In the genomic region with DNA sequence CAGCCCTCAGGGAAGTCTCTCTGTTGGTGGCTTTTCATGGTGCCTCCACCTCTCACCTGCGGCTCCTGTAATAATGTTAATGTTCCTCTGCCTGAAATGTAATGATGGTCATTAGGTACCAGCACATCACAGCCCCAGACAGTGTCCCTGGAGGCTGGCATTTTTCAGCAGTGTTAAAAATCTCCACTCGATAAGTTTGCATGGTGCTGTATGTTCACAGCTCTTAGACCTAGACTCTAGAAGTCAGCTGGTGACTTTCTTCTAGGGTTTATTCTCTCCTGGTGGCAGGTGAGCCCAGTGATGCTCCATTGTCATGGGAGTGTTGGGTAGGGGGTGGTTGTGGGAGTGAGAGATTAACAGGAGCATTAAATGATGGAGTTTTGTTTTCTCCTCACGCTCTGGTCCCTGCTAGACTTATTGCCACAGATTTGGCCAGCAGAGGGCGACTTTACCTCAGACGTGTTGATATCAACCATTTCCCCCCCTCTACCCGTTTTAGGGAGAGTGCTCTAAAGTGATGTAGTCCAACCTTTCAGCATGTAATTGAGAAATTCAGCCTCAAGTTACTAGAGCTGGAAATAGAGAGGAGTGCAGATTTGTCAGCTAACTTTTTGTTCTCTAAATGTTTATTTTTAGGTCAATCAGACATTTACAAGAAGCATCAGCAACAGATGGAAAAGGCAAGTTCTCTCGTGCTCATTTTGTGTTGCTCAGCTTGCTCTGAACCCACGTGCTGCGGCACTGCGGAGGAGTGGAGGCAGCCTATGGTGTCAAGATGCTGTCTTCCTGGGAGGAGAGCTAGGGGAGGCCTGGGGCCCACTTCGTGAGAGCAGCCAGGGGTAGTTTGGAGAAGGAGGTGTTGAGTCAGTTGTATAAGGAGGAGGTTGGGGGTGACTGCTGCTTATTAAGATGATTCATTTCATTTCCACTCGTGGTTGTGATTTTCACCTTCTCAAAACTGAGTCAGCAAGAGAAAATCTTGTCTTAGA, we compare ENCODE assay signal across 8 cellular contexts. TPM values are rescaled to one million over a fixed set of nuclear protein-coding genes. Genes with fewer than 3 reads are reported as not detected.
DNase-seq lines count a peak whose midpoint lies in the region; ATAC-seq lines count a peak whose summit lies in the region.

No MANE protein-coding gene starts in this region.

- no peak overlapping the region for H2BK5ac ChIP-seq in neuronal stem cell (ENCODE audit: low read length)

- H2AK5ac ChIP-seq in neuronal stem cell (ENCODE audit: low read depth, low read length): no peak overlapping the region

- no peak overlapping the region for H3K4ac ChIP-seq in neuronal stem cell (ENCODE audit: low read length)

- no peaks in the 10 kb centered on the region for H4K20me1 ChIP-seq in Karpas-422 (ENCODE audit: insufficient read depth, low read depth, low read length)

- no peaks in the 10 kb centered on the region for H3K9me2 ChIP-seq in Karpas-422 (replicated peaks; ENCODE audit: insufficient read depth, low read length)

- no peak overlapping the region for H4K8ac ChIP-seq in neuronal stem cell (ENCODE audit: low read depth, low read length)

- no peak overlapping the region for H4K91ac ChIP-seq in neuronal stem cell (ENCODE audit: low read depth, low read length, poor library complexity)

- no peaks in the 10 kb centered on the region for H3K79me1 ChIP-seq in neuronal stem cell (ENCODE audit: low read depth, low read length)

- H3K14ac ChIP-seq in neuronal stem cell (ENCODE audit: low read length): no peak overlapping the region

- H3K79me2 ChIP-seq in Karpas-422 (ENCODE audit: low read length): no peaks in the 10 kb centered on the region

- no peaks in the 10 kb centered on the region for H3K27me3 Mint-ChIP-seq in activated T-helper 2 cell treated with anti-CD3 and anti-CD28 coated beads, Interferon-gamma antibody, Interleukin-2, Interleukin-4, amounts not matched to agents 10 μg/mL and 5 μg/mL and 100 μg/mL, durations not matched to agents 14 hours and 24 hours and 36 hours (ENCODE audit: low read depth)

- ATAC-seq in HG03342 (IDR thresholded peaks at IDR 0.05; ENCODE audit: unreplicated experiment): no peak

- H2AFZ ChIP-seq in Karpas-422 (ENCODE audit: low read length): no peak overlapping the region
- no peak overlapping the region for H2AFZ ChIP-seq in neuronal stem cell (ENCODE audit: low read length)

- H3K27me3 ChIP-seq in Karpas-422 (ENCODE audit: low read length) (no peaks in the 10 kb centered on the region), neuronal stem cell (ENCODE audit: control insufficient read depth in 3 of 3, insufficient read depth in 3 of 3, low read depth in 1 of 3, low read length in 3 of 3) (no peaks in the 10 kb centered on the region), stomach smooth muscle (ENCODE audit: control insufficient read depth in 1 of 2, insufficient read depth in 2 of 2, low read length in 2 of 2) (no peaks in the 10 kb centered on the region)

- no peak overlapping the region for H2BK120ac ChIP-seq in neuronal stem cell (ENCODE audit: low read depth, low read length)

- H3K4me3 Mint-ChIP-seq in activated T-helper 2 cell treated with anti-CD3 and anti-CD28 coated beads, Interferon-gamma antibody, Interleukin-2, Interleukin-4, amounts not matched to agents 10 μg/mL and 5 μg/mL and 100 μg/mL, durations not matched to agents 14 hours and 24 hours and 36 hours (ENCODE audit: low read depth): no peak overlapping the region

- intact Hi-C loops in activated T-helper 2 cell treated with anti-CD3 and anti-CD28 coated beads, Interferon-gamma antibody, Interleukin-2, Interleukin-4, amounts not matched to agents 10 μg/mL and 5 μg/mL and 100 μg/mL, durations not matched to agents 14 hours and 24 hours and 36 hours (cut with micrococcal nuclease): loop anchor here (1.0 to 10.0 kb wide), 4 partner anchors 22 to 236 kb away; no protein-coding TSS in a partner anchor

- peak overlapping the region; percentile 72 for H3K27ac Mint-ChIP-seq in activated T-helper 2 cell treated with anti-CD3 and anti-CD28 coated beads, Interferon-gamma antibody, Interleukin-2, Interleukin-4, amounts not matched to agents 10 μg/mL and 5 μg/mL and 100 μg/mL, durations not matched to agents 14 hours and 24 hours and 36 hours

- DNase-seq in DMS53 (lab: John Stamatoyannopoulos, UW) (peak; percentile 87), Karpas-422 (peak; percentile 89), RPMI8226 (peak; percentile 87), fibroblast of the conjunctiva (ENCODE audit: low read depth) (peak; percentile 75), neuronal stem cell (ENCODE audit: low spot score) (peak; percentile 82)
- DNase-seq in activated T-helper 2 cell treated with anti-CD3 and anti-CD28 coated beads, Interferon-gamma antibody, Interleukin-2, Interleukin-4, amounts not matched to agents 10 μg/mL and 5 μg/mL and 100 μg/mL, durations not matched to agents 14 hours and 24 hours and 36 hours (ENCODE audit: low spot score): peak; percentile 63

- H3K27ac ChIP-seq in Karpas-422 (ENCODE audit: low read length): no peak overlapping the region
- no peak overlapping the region for H3K27ac ChIP-seq in neuronal stem cell (replicated peaks; ENCODE audit: low read length)
- H3K27ac ChIP-seq in stomach smooth muscle (ENCODE audit: low read length): peak overlapping the region; percentile 49

- H2BK12ac ChIP-seq in neuronal stem cell (ENCODE audit: low read length): no peak overlapping the region

- H3K4me1 Mint-ChIP-seq in activated T-helper 2 cell treated with anti-CD3 and anti-CD28 coated beads, Interferon-gamma antibody, Interleukin-2, Interleukin-4, amounts not matched to agents 10 μg/mL and 5 μg/mL and 100 μg/mL, durations not matched to agents 14 hours and 24 hours and 36 hours (ENCODE audit: low read depth): peaks cover 32% of the 10 kb centered on the region

- H3K9me3 Mint-ChIP-seq in activated T-helper 2 cell treated with anti-CD3 and anti-CD28 coated beads, Interferon-gamma antibody, Interleukin-2, Interleukin-4, amounts not matched to agents 10 μg/mL and 5 μg/mL and 100 μg/mL, durations not matched to agents 14 hours and 24 hours and 36 hours: no peaks in the 10 kb centered on the region

- no peak overlapping the region for H2BK15ac ChIP-seq in neuronal stem cell (ENCODE audit: low read length)

- H3K9me3 ChIP-seq in Karpas-422 (ENCODE audit: low read length) (no peaks in the 10 kb centered on the region), neuronal stem cell (replicated peaks in 1 of 2; ENCODE audit: control insufficient read depth in 2 of 2, insufficient read depth in 1 of 2, low read depth in 1 of 2, low read length in 2 of 2) (no peaks in the 10 kb centered on the region), stomach smooth muscle (ENCODE audit: control insufficient read depth in 2 of 2, low read length in 2 of 2) (no peaks in the 10 kb centered on the region)

- H3K4me2 ChIP-seq in Karpas-422 (ENCODE audit: low read depth, low read length, poor library complexity, severe bottlenecking): no peak overlapping the region
- H3K4me2 ChIP-seq in neuronal stem cell (ENCODE audit: insufficient read depth, low read length, poor library complexity, severe bottlenecking): no peak overlapping the region

- WGBS in neuronal stem cell (ENCODE audit: extremely low coverage in 2 of 2, insufficient read length in 2 of 2, insufficient replicate concordance in 1 of 2), 2 donors: no CpG with 5 or more reads among the region's 12 CpGs

- H3K4me1 ChIP-seq in Karpas-422 (ENCODE audit: low read length) (no peaks in the 10 kb centered on the region), neuronal stem cell (ENCODE audit: control insufficient read depth in 2 of 2, insufficient read depth in 1 of 2, low read depth in 1 of 2, low read length in 2 of 2) (peaks cover 0 to 2% of the 10 kb centered on the region in 2 donors), stomach smooth muscle (ENCODE audit: control insufficient read depth, insufficient read depth, low read length) (peaks cover 11% of the 10 kb centered on the region)

- H3K36me3 ChIP-seq in Karpas-422 (ENCODE audit: insufficient read depth, low read length) (peaks cover 11% of the 10 kb centered on the region; the same call in 1 of the 2 replicates), neuronal stem cell (replicated peaks in 1 of 2; ENCODE audit: control insufficient read depth in 2 of 2, insufficient read depth in 2 of 2, low read length in 2 of 2) (peaks cover 20 to 85% of the 10 kb centered on the region in 2 donors), stomach smooth muscle (ENCODE audit: control insufficient read depth in 2 of 2, insufficient read depth in 2 of 2, low read length in 2 of 2) (peaks cover 24 to 50% of the 10 kb centered on the region in 2 donors)

- H3K9ac ChIP-seq in Karpas-422 (ENCODE audit: low read length) (no peak overlapping the region), neuronal stem cell (ENCODE audit: low read depth, low read length, poor library complexity) (no peak overlapping the region), stomach smooth muscle (ENCODE audit: low read length in 2 of 2) (peak overlapping the region in 1 of 2 donors; percentile 40)

- H3K4me3 ChIP-seq in Karpas-422 (ENCODE audit: low read length) (no peak overlapping the region), neuronal stem cell (ENCODE audit: low read length in 2 of 2) (no peak overlapping the region), stomach smooth muscle (ENCODE audit: low read length in 2 of 2) (no peak overlapping the region)

- no peak overlapping the region for H3K18ac ChIP-seq in neuronal stem cell (ENCODE audit: low read length)

- H3K23ac ChIP-seq in neuronal stem cell (ENCODE audit: low read depth, low read length, poor library complexity): no peak overlapping the region

- peaks cover 65% of the 10 kb centered on the region for H3K36me3 Mint-ChIP-seq in activated T-helper 2 cell treated with anti-CD3 and anti-CD28 coated beads, Interferon-gamma antibody, Interleukin-2, Interleukin-4, amounts not matched to agents 10 μg/mL and 5 μg/mL and 100 μg/mL, durations not matched to agents 14 hours and 24 hours and 36 hours (ENCODE audit: low read depth)

RNA-seq across cellular contexts. Expression of a gene that starts 53.4 kb away (rescaled TPM):
- 9.6 and 11.6 TPM in 2 replicates for total RNA-seq in Karpas-422 (2014; rRNA removed; shearing (Covaris generic); ENCODE audit: low replicate concordance)
- total RNA-seq in activated T-helper 2 cell treated with anti-CD3 and anti-CD28 coated beads, Interferon-gamma antibody, Interleukin-2, Interleukin-4, amounts not matched to agents 10 μg/mL and 5 μg/mL and 100 μg/mL, durations not matched to agents 14 hours and 24 hours and 36 hours: 22.3 and 23.7 TPM in 2 replicates
- polyA plus RNA-seq in neuronal stem cell (2013, experiment 1 of 2): 24.1 TPM
- 24.2 TPM for polyA plus RNA-seq in neuronal stem cell (2013, experiment 2 of 2)
